In the genomic region with DNA sequence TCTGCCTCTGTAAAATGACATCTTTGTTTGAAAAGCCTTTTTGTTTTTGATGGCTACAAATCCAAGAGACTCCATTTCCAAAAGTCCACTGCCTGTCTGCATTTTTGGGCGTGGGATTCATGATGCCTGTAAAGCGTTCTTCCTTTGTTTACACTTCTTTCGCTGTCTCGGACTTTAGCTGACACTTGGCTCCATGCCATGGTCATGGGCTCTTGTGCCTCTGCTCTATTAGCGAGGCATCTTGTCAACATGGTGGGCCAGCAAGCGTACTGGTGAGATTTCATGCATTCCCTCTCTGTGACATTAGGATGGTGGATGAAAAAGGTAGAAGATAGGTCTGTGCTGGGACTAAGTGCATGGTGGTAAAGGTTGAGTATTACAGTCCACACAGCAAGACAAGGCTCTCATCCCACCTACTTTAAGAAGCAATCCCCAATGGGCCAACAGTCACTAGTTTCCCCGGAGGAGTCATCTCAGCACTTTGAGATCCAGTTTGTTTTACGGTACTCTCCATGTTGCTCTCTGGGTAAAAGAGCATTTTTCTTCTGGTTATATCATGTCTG, we compare ENCODE assay signal across 13 cellular contexts.
DNase-seq lines count a peak whose midpoint lies in the region; ATAC-seq and TF ChIP-seq lines count a peak whose summit lies in the region.
"Had no signal": no experiment of that assay in that cellular context is flagged by ENCODE, and none has a peak within 500 bp of the region (broad histone marks: within the 10 kb centered on the region; RNA-seq: fewer than 3 reads in every experiment).

No MANE protein-coding gene starts in this region.

- peak overlapping the region; percentile 34 for H3K4me2 ChIP-seq in parathyroid adenoma (ENCODE audit: low read length)
- H3K4me2 ChIP-seq in PC-9, result no peak overlapping the region
- H3K4me2 ChIP-seq: hepatocyte had no signal

- no peaks in the 10 kb centered on the region for H4K20me1 ChIP-seq in PC-9 (ENCODE audit: insufficient read depth)

- H3K36me3 ChIP-seq in ascending aorta (no peaks in the 10 kb centered on the region), parathyroid adenoma (ENCODE audit: control insufficient read depth, insufficient read depth, low read length) (no peaks in the 10 kb centered on the region), PC-9 (ENCODE audit: low read depth) (no peaks in the 10 kb centered on the region)
- H3K36me3 ChIP-seq: brain microvascular endothelial cell, upper lobe of left lung had no signal

- DNase-seq in HT-29 (ENCODE audit: low spot score) (peak; percentile 22), NCI-H1105 (lab: John Stamatoyannopoulos, UW) (peak; percentile 33), ascending aorta (ENCODE audit: low spot score in 2 of 2) (no peak), kidney glomerular epithelial cell (lab: John Stamatoyannopoulos, UW) (no peak), PC-9 (no peak)
- DNase-seq in activated CD4-positive, alpha-beta T cell treated with anti-CD3 and anti-CD28 coated beads, Interleukin-2, amount 50 U/mL, for 1 hour, result no peak
- DNase-seq: activated CD4-positive, alpha-beta T cell treated with anti-CD3 and anti-CD28 coated beads for 48 hours; small intestine; upper lobe of left lung had no signal

- POLR2A ChIA-PET in PC-9 (lab: Charles Lee; ENCODE audit: unreplicated experiment), result no interaction called here

- H3K9ac ChIP-seq in parathyroid adenoma, result no peak overlapping the region

- no peak for TF ChIP-seq CTCF in ascending aorta (IDR thresholded peaks at IDR 0.05)
- TF ChIP-seq CTCF in parathyroid adenoma (IDR thresholded peaks at IDR 0.05), result no peak
- TF ChIP-seq CTCF in PC-9 (conservative IDR thresholded peaks at IDR 0.05), result no peak

- peak overlapping the region; percentile 68 to 74 for H3K27ac ChIP-seq in ascending aorta
- peak overlapping the region; percentile 90 for H3K27ac ChIP-seq in parathyroid adenoma
- H3K27ac ChIP-seq in PC-9, result no peak overlapping the region
- H3K27ac ChIP-seq: brain microvascular endothelial cell, hepatocyte, upper lobe of left lung had no signal

- H3K27me3 ChIP-seq in ascending aorta, result no peaks in the 10 kb centered on the region
- no peaks in the 10 kb centered on the region for H3K27me3 ChIP-seq in parathyroid adenoma (ENCODE audit: control insufficient read depth, insufficient read depth, low read length)
- no peaks in the 10 kb centered on the region for H3K27me3 ChIP-seq in PC-9 (ENCODE audit: insufficient read depth, low read depth)
- H3K27me3 ChIP-seq: brain microvascular endothelial cell, hepatocyte, upper lobe of left lung had no signal

- no peaks in the 10 kb centered on the region for H3F3A ChIP-seq in PC-9 (ENCODE audit: insufficient read depth, low read depth)

- no TSS peak for BruUV-seq in PC-9 (replicated peaks; lab: Mats Ljungman, UMichigan)

- no peak overlapping the region for H2AFZ ChIP-seq in parathyroid adenoma
- H2AFZ ChIP-seq in PC-9, result no peak overlapping the region
- H2AFZ ChIP-seq: hepatocyte had no signal

- no peak for ATAC-seq in GM21526 (IDR thresholded peaks at IDR 0.05; ENCODE audit: low FRiP score, unreplicated experiment)

- peaks cover 0 to 28% of the 10 kb centered on the region in 2 donors for H3K4me1 ChIP-seq in ascending aorta
- peaks cover 23% of the 10 kb centered on the region for H3K4me1 ChIP-seq in parathyroid adenoma
- H3K4me1 ChIP-seq in PC-9 (replicated peaks; ENCODE audit: insufficient read depth), result no peaks in the 10 kb centered on the region; the same call in 1 of the 2 replicates

- H3K9me2 ChIP-seq in PC-9 (ENCODE audit: insufficient read depth), result no peaks in the 10 kb centered on the region

- H3K79me2 ChIP-seq in parathyroid adenoma (no peaks in the 10 kb centered on the region), PC-9 (ENCODE audit: low read depth) (no peaks in the 10 kb centered on the region)
- H3K79me2 ChIP-seq: hepatocyte had no signal

- no peaks in the 10 kb centered on the region for H3K9me3 ChIP-seq in ascending aorta
- H3K9me3 ChIP-seq in parathyroid adenoma (ENCODE audit: control insufficient read depth, low read length), result no peaks in the 10 kb centered on the region
- H3K9me3 ChIP-seq in PC-9 (ENCODE audit: insufficient read depth, low read depth), result no peaks in the 10 kb centered on the region
- H3K9me3 ChIP-seq: upper lobe of left lung had no signal

- intact Hi-C loops in ascending aorta (cut with DNase I) (loop anchor here (2.0 to 5.0 kb wide), 2 partner anchors 47 to 174 kb away; no protein-coding TSS in a partner anchor), PC-9 (cut with micrococcal nuclease; ENCODE audit: unreplicated experiment) (no loop called here)

- no peak overlapping the region for H3K4me3 ChIP-seq in ascending aorta
- H3K4me3 ChIP-seq in parathyroid adenoma (ENCODE audit: low read depth, low read length), result no peak overlapping the region
- no peak overlapping the region for H3K4me3 ChIP-seq in PC-9
- H3K4me3 ChIP-seq: hepatocyte, upper lobe of left lung had no signal

- CTCF ChIA-PET in PC-9 (lab: Charles Lee), result no interaction called here

Comparison
In these comparisons a context has a peak if more than half of its experiments do, and no peak if none do; other contexts are left out.
1. DNase-seq: peak in HT-29 (single experiment) and NCI-H1105 (single experiment); none in ascending aorta (0 of 2), kidney glomerular epithelial cell (single experiment), PC-9 (0 of 2) and activated CD4-positive, alpha-beta T cell treated with anti-CD3 and anti-CD28 coated beads, Interleukin-2, amount 50 U/mL, for 1 hour (single experiment).